8 cellular contexts compared by ENCODE assay signal in the genomic region with DNA sequence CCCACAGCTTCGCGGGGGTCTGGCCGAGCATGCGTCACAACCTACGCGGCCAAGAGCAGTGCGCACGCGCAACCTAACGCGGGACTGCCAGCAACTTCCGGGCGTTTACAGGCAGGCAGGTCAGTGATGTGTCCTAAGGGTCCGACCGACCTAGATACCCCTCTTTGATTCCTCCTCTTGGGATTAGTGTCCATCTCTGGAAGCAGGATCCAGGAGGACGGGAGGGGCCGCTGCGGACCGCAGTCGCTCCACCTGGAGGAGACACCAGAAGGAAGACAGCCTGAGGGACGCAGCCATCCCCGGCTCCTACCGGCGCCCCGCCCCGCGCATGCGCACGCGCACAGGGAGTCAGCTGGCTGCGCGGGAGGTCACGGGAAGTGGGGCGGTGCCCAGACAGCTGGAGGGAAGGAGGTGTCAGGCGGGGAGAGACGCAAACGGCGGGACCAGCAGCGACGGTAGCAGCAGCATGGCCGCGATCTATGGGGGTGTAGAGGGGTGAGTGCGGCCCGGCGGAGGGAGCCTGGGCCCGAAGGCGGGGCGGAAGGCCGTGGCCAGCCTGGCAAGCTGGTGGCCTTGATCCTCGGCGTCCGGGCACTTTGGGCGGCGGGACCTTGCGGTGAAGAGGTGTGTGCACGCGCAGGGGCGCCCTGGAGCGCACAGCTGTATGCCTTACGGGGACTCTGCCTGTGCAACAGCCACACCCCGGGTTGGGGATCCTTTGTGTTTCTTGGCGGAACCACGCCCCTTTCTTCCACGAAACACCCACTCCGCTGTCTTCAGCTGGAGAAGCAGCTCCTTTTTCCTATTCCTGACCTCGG. TPM values are rescaled to one million over a fixed set of nuclear protein-coding genes. Genes with fewer than 3 reads are reported as not detected.
A peak's percentile ranks its signal among the peaks of the same experiment; 100 is the strongest.
DNase-seq lines count a peak whose midpoint lies in the region; ATAC-seq, FAIRE-seq and TF ChIP-seq lines count a peak whose summit lies in the region.

TSS of gene NAGK (plus strand) at position 431 of the 818 bp plus-strand sequence. CDS start at position 467, 36 bp downstream.

- peaks cover 57% of the 10 kb centered on the region for H3K36me3 Mint-ChIP-seq in dendritic cell treated with granulocyte-macrophage colony-stimulating factor and Interleukin-4, amounts not matched to agents 40 ng/mL and 50 ng/mL, for 4 days (ENCODE audit: low read depth)

- no peaks in the 10 kb centered on the region for H4K20me1 ChIP-seq in HepG2 (ENCODE audit: insufficient read depth, low read length)

- ATAC-seq in GM19438 (IDR thresholded peaks at IDR 0.05; ENCODE audit: low read depth, unreplicated experiment) (peak; percentile 41), HG03571 (IDR thresholded peaks at IDR 0.05; ENCODE audit: unreplicated experiment) (peak; percentile 44), HepG2 (peak; percentile 89)

- peak; percentile 99 for TF ChIP-seq POLR2A in HepG2 (IDR thresholded peaks at IDR 0.05; ENCODE audit: insufficient read depth in 1 of 2, low read depth in 2 of 2, low read length in 2 of 2)

- TF ChIP-seq RAD21 in HepG2 (CRISPR knock-in tag; IDR thresholded peaks at IDR 0.05) = no peak

- peaks cover 49% of the 10 kb centered on the region for H3K4me1 ChIP-seq in HepG2 (ENCODE audit: insufficient read depth, low read length)

- TF ChIP-seq CTCF in HepG2 (CRISPR knock-in tag; IDR thresholded peaks at IDR 0.05) = peak; percentile 58

- H3K27ac ChIP-seq in HepG2 (ENCODE audit: extremely low read length, insufficient read depth, low read length) = peak within 1 kb of the TSS; percentile 66

- peak; percentile 99 for DNase-seq in CD1c-positive myeloid dendritic cell (ENCODE audit: extremely low spot score)
- DNase-seq in NCI-H774 (lab: John Stamatoyannopoulos, UW) = peak; percentile 93
- DNase-seq in activated CD4-positive, alpha-beta T cell treated with anti-CD3 and anti-CD28 coated beads, Interleukin-2, amount 50 U/mL, for 4 hours = peak; percentile 94 to 96
- peak; percentile 93 for DNase-seq in HepG2 (ENCODE audit: low spot score)
- DNase-seq in stimulated activated CD4-positive, alpha-beta T cell treated with anti-CD3 and anti-CD28 coated beads, Interleukin-2, amount 100 ng/mL, for 48 hours = peak; percentile 91

- POLR2A ChIA-PET in HepG2 (lab: Yijun Ruan, JAX) = interaction anchor here (0.6 to 2.2 kb wide), 44 partner anchors 9 to 1818 kb away, joined by 3 to 36 read pairs (median 4); partner anchors contain the start of genes ATP6V1B1, MCEE, MPHOSPH10 and NFU1

- H3K27ac Mint-ChIP-seq in dendritic cell treated with granulocyte-macrophage colony-stimulating factor and Interleukin-4, amounts not matched to agents 40 ng/mL and 50 ng/mL, for 4 days = peak within 1 kb of the TSS; percentile 96

- peak within 1 kb of the TSS; percentile 85 for H3K4me3 Mint-ChIP-seq in dendritic cell treated with granulocyte-macrophage colony-stimulating factor and Interleukin-4, amounts not matched to agents 40 ng/mL and 50 ng/mL, for 4 days

- H3K27me3 Mint-ChIP-seq in dendritic cell treated with granulocyte-macrophage colony-stimulating factor and Interleukin-4, amounts not matched to agents 40 ng/mL and 50 ng/mL, for 4 days = no peaks in the 10 kb centered on the region

- CTCF ChIA-PET in HepG2 (lab: Yijun Ruan, JAX; ENCODE audit: low intra/inter-chr PET ratio, low total read pairs) = no interaction called here

- H3K4me2 ChIP-seq in HepG2 (ENCODE audit: low read depth, low read length) = peak within 1 kb of the TSS; percentile 97

- H3K9ac ChIP-seq in HepG2 (ENCODE audit: insufficient read depth, low read depth, low read length) = peak within 1 kb of the TSS; percentile 74

- H3K36me3 ChIP-seq in HepG2 (replicated peaks in 1 of 2; ENCODE audit: control insufficient read depth in 1 of 2, insufficient read depth in 2 of 2, low read length in 2 of 2) = peaks cover 0 to 16% of the 10 kb centered on the region in 2 experiments; a peak in 4 of 5 replicates

- peaks cover 0 to 9% of the 10 kb centered on the region in 2 experiments; a peak in 2 of 5 replicates for H3K27me3 ChIP-seq in HepG2 (ENCODE audit: control insufficient read depth in 1 of 2, insufficient read depth in 2 of 2, low read length in 2 of 2)

- peak; percentile 79 for FAIRE-seq in HepG2 (lab: Jason Lieb, UNC)

- WGBS in HepG2 (ENCODE audit: low lambda C conversion rate) = 2% methylated on average over 30 of the region's 66 CpGs

- TSS peak; percentile 64 for BruUV-seq in HepG2 (replicated peaks; lab: Mats Ljungman, UMichigan)

- TF ChIP-seq EP300 in HepG2 (IDR thresholded peaks at IDR 0.05; ENCODE audit: low read depth in 2 of 2, low read length in 2 of 2) (no peak; a peak in 1 of 4 replicates), HepG2 (CRISPR knock-in tag; IDR thresholded peaks at IDR 0.05; ENCODE audit: borderline replicate concordance) (peak; percentile 73; the same call in 1 of the 2 replicates)

- peaks cover 14% of the 10 kb centered on the region for H3K79me2 ChIP-seq in HepG2 (ENCODE audit: insufficient read depth, low read length)

- intact Hi-C loops in dendritic cell treated with granulocyte-macrophage colony-stimulating factor and Interleukin-4, amounts not matched to agents 40 ng/mL and 50 ng/mL, for 4 days (cut with micrococcal nuclease) = loop anchor here (2.0 kb wide), 1 partner anchor 14 kb away; no protein-coding TSS in a partner anchor
- intact Hi-C loops in HepG2 (cut with micrococcal nuclease; ENCODE audit: unreplicated experiment) = loop anchor here (5.0 kb wide), 1 partner anchor 61 kb away; no protein-coding TSS in a partner anchor

- peaks cover 77% of the 10 kb centered on the region for H3K4me1 Mint-ChIP-seq in dendritic cell treated with granulocyte-macrophage colony-stimulating factor and Interleukin-4, amounts not matched to agents 40 ng/mL and 50 ng/mL, for 4 days (ENCODE audit: low read depth)

- H3K9me3 Mint-ChIP-seq in dendritic cell treated with granulocyte-macrophage colony-stimulating factor and Interleukin-4, amounts not matched to agents 40 ng/mL and 50 ng/mL, for 4 days = no peaks in the 10 kb centered on the region

- in situ Hi-C loops in HepG2 (cut with HindIII; ENCODE audit: extremely low pct_ligation_motif_present, low pct_unique_long_range_greater_than_20kb) = no loop called here

- H3K9me3 ChIP-seq in HepG2 (ENCODE audit: low read length) = no peaks in the 10 kb centered on the region

- peak within 1 kb of the TSS; percentile 60 for H2AFZ ChIP-seq in HepG2 (ENCODE audit: low read length)

- peak within 1 kb of the TSS; percentile 67 to 88 (median 68) for H3K4me3 ChIP-seq in HepG2 (replicated peaks in 1 of 3; ENCODE audit: insufficient read depth in 1 of 3, low read depth in 2 of 3, low read length in 3 of 3)

TF ChIP-seq in HepG2, 621 proteins besides CTCF, POLR2A, EP300 and RAD21 (continues in another document):
- TF ChIP-seq ZNF17 (CRISPR knock-in tag; IDR thresholded peaks at IDR 0.05) (no peak; the same call in 1 of the 2 replicates), PHF21A (CRISPR knock-in tag; IDR thresholded peaks at IDR 0.05) (peak; percentile 79), KMT2B (CRISPR knock-in tag; IDR thresholded peaks at IDR 0.05) (peak; percentile 96), TOE1 (CRISPR knock-in tag; IDR thresholded peaks at IDR 0.05) (peak; percentile 91; the same call in 1 of the 2 replicates), NR2F6 (IDR thresholded peaks at IDR 0.05) (0 out of 2 replicates have a peak, but pooled peaks have one; percentile 10), NR2F6 (CRISPR knock-in tag; IDR thresholded peaks at IDR 0.05) (peak; percentile 84), SNAPC5 (CRISPR knock-in tag; IDR thresholded peaks at IDR 0.05; ENCODE audit: borderline replicate concordance) (no peak; the same call in 1 of the 2 replicates), LBX2 (CRISPR knock-in tag; IDR thresholded peaks at IDR 0.05; ENCODE audit: borderline replicate concordance) (peak; percentile 91; the same call in 1 of the 2 replicates), ZNF557 (CRISPR knock-in tag; IDR thresholded peaks at IDR 0.05) (peak; percentile 58; the same call in 1 of the 2 replicates), NFIB (CRISPR knock-in tag; IDR thresholded peaks at IDR 0.05; ENCODE audit: borderline replicate concordance) (no peak)

RNA-seq across cellular contexts. Expression of gene NAGK, which starts in this region (rescaled TPM):
- 29.8 and 35.2 TPM in 2 replicates for total RNA-seq in HepG2 (2016; rRNA removed; fragmentation: Illumina TruSeq; extraction: Trizol)
- total RNA-seq in HepG2 (2016; cell fraction: cytosol; rRNA removed; fragmentation: Illumina TruSeq; extraction: Trizol; ENCODE audit: low read depth) = 16.7 and 20.4 TPM in 2 replicates
- 28.4 and 34.5 TPM in 2 replicates for total RNA-seq in HepG2 (2016; cell fraction: insoluble cytoplasmic fraction; rRNA removed; fragmentation: Illumina TruSeq; extraction: Trizol)
- total RNA-seq in HepG2 (2016; cell fraction: membrane; rRNA removed; fragmentation: Illumina TruSeq; extraction: Trizol) = 16.2 and 19.4 TPM in 2 replicates
- 25.1 and 33.7 TPM in 2 replicates for total RNA-seq in HepG2 (2016; cell fraction: nucleus; rRNA removed; fragmentation: Illumina TruSeq; extraction: Trizol)
- 24.4 and 32.1 TPM in 2 replicates for polyA plus RNA-seq in HepG2 (2011; rRNA removed)
- polyA plus RNA-seq in HepG2 (2011; cell fraction: cytosol; rRNA removed) = 26.2 and 27.6 TPM in 2 replicates
- polyA plus RNA-seq in HepG2 (2011; cell fraction: nucleus; rRNA removed) = 79.7 and 80.0 TPM in 2 replicates
- polyA plus RNA-seq in HepG2 (2012) = 21.9 and 25.9 TPM in 2 replicates
- 13.2 and 15.1 TPM in 2 replicates for polyA plus RNA-seq in HepG2 (2016; cell fraction: cytosol; fragmentation: Illumina TruSeq; extraction: Trizol; ENCODE audit: low read depth)
- polyA plus RNA-seq in HepG2 (2016; cell fraction: insoluble cytoplasmic fraction; fragmentation: Illumina TruSeq; extraction: Trizol; ENCODE audit: low read depth) = 36.5 and 39.9 TPM in 2 replicates
- polyA plus RNA-seq in HepG2 (2016; cell fraction: membrane; fragmentation: Illumina TruSeq; extraction: Trizol; ENCODE audit: low read depth) = 11.9 and 13.2 TPM in 2 replicates
- polyA plus RNA-seq in HepG2 (2016; cell fraction: nucleus; fragmentation: Illumina TruSeq; extraction: Trizol; ENCODE audit: insufficient read depth, low read depth) = 64.5 and 73.2 TPM in 2 replicates
- polyA minus RNA-seq in HepG2 (2011; rRNA and poly(A)+ RNA removed; ENCODE audit: low replicate concordance) = 27.8 and 45.7 TPM in 2 replicates
- polyA minus RNA-seq in HepG2 (2011; cell fraction: cytosol; rRNA and poly(A)+ RNA removed) = 7.1 and 10.9 TPM in 2 replicates
- 54.0 and 54.8 TPM in 2 replicates for polyA minus RNA-seq in HepG2 (2011; cell fraction: nucleus; rRNA and poly(A)+ RNA removed)

Comparison
In these comparisons a context has a peak if more than half of its experiments do, and no peak if none do; other contexts are left out.
1. Peak in every context shown above with its lines: DNase-seq, ATAC-seq, H3K4me3 ChIP-seq and H3K27ac ChIP-seq.